ENCODE assay signal across 23 cellular contexts in genomic region chr17:82956726-82957468, GRCh38.
DNase-seq lines count a peak whose midpoint lies in the region; ATAC-seq and TF ChIP-seq lines count a peak whose summit lies in the region.
"Had no signal": no experiment of that assay in that cellular context is flagged by ENCODE, and none has a peak within 500 bp of the region (broad histone marks: within the 10 kb centered on the region; RNA-seq: fewer than 3 reads in every experiment).

No MANE protein-coding gene starts in this region.

- H3K4me3 ChIP-seq in mucosa of descending colon = no peak overlapping the region
- no peak overlapping the region for H3K4me3 ChIP-seq in upper lobe of right lung
- H3K4me3 ChIP-seq: dorsolateral prefrontal cortex, GM23338, skin epidermis, transverse colon had no signal

- peak; percentile 58 for DNase-seq in activated effector memory CD4-positive, alpha-beta T cell treated with anti-CD3 and anti-CD28 coated beads, Interleukin-2, amount 50 U/mL, for 16 hours
- no peak for DNase-seq in activated effector memory CD4-positive, alpha-beta T cell treated with Interleukin-2 at 50 U/mL for 16 hours
- DNase-seq in cerebellum (ENCODE audit: low spot score) (peak; percentile 34), mucosa of descending colon (peak in 1 of 3 donors; percentile 38), upper lobe of right lung (peak; percentile 62), A172 (ENCODE audit: low spot score) (no peak), HPDE6-E6E7 (ENCODE audit: extremely low spot score) (no peak), NCI-H2196 treated with DMSO at 0.1 percent for 48 hours (lab: John Stamatoyannopoulos, UW; ENCODE audit: unreplicated experiment) (no peak)
- DNase-seq: ACHN; activated B cell treated with CpG ODN at 0.5 μM for 24 hours; activated CD4-positive, alpha-beta T cell treated with anti-CD3 and anti-CD28 coated beads, Interleukin-2, amount 50 U/mL, for 48 hours; activated naive CD4-positive, alpha-beta T cell treated with anti-CD3 and anti-CD28 coated beads for 36 hours; activated T-cell treated with anti-CD3 and anti-CD28 coated beads, Interleukin-2, amount 50 U/mL, for 1 hour; Calu3; Kasumi-1; left colon; NCI-H2081; stimulated activated naive B cell treated with anti-CD40 and anti-IgM and Interleukin-4, amounts not matched to agents 10 μg/mL and 1 μg/mL and 100 μg/mL, for 72 hours; T-helper 9 cell; transverse colon had no signal

- H3K27ac ChIP-seq in upper lobe of right lung = no peak overlapping the region
- H3K27ac ChIP-seq: dorsolateral prefrontal cortex, skin epidermis, transverse colon had no signal

- no peaks in the 10 kb centered on the region for H3K27me3 ChIP-seq in upper lobe of right lung
- H3K27me3 ChIP-seq: dorsolateral prefrontal cortex, transverse colon had no signal

- ATAC-seq in mucosa of descending colon (peak; percentile 29), upper lobe of right lung (peak; percentile 21)
- ATAC-seq: GM23338; left colon; stimulated activated naive B cell treated with anti-CD40 and anti-IgM and Interleukin-4, amounts not matched to agents 10 μg/mL and 1 μg/mL and 100 μg/mL, for 72 hours had no signal

- H3K9me3 ChIP-seq in mucosa of descending colon (peaks cover 27% of the 10 kb centered on the region), upper lobe of right lung (peaks cover 8% of the 10 kb centered on the region)

- intact Hi-C loops in mucosa of descending colon (cut with DNase I, micrococcal nuclease) = no loop called here
- intact Hi-C loops in upper lobe of right lung (cut with DNase I) = no loop called here

- H3K4me1 ChIP-seq in mucosa of descending colon (ENCODE audit: low read depth) (no peaks in the 10 kb centered on the region), upper lobe of right lung (no peaks in the 10 kb centered on the region)
- H3K4me1 ChIP-seq: transverse colon had no signal

- TF ChIP-seq CTCF in mucosa of descending colon (IDR thresholded peaks at IDR 0.05) (no peak), upper lobe of right lung (IDR thresholded peaks at IDR 0.05) (no peak)

- H3K36me3 ChIP-seq in mucosa of descending colon (ENCODE audit: low read depth) (no peaks in the 10 kb centered on the region), upper lobe of right lung (no peaks in the 10 kb centered on the region)
- H3K36me3 ChIP-seq: transverse colon had no signal

Comparison
In these comparisons a context has a peak if more than half of its experiments do, and no peak if none do; other contexts are left out.
1. DNase-seq: peak in activated effector memory CD4-positive, alpha-beta T cell treated with anti-CD3 and anti-CD28 coated beads, Interleukin-2, amount 50 U/mL, for 16 hours (single experiment), cerebellum (single experiment) and upper lobe of right lung (single experiment); none in activated effector memory CD4-positive, alpha-beta T cell treated with Interleukin-2 at 50 U/mL for 16 hours (single experiment), A172 (single experiment), HPDE6-E6E7 (single experiment) and NCI-H2196 treated with DMSO at 0.1 percent for 48 hours (single experiment).